ENCODE assay signal across 11 cellular contexts in genomic region chr2:149039213-149039724, GRCh38. TPM values are rescaled to one million over a fixed set of nuclear protein-coding genes. Genes with fewer than 3 reads are reported as not detected.
A peak's percentile ranks its signal among the peaks of the same experiment; 100 is the strongest.
DNase-seq lines count a peak whose midpoint lies in the region; ATAC-seq, FAIRE-seq and TF ChIP-seq lines count a peak whose summit lies in the region.
"Had no signal": no experiment of that assay in that cellular context is flagged by ENCODE, and none has a peak within 500 bp of the region (broad histone marks: within the 10 kb centered on the region; RNA-seq: fewer than 3 reads in every experiment).

No MANE protein-coding gene starts in this region.

- H3K9me3 Mint-ChIP-seq in naive thymus-derived CD8-positive, alpha-beta T cell, result peaks cover 0 to under 1% (median 0%) of the 10 kb centered on the region in 9 donors

- peak overlapping the region in 7 of 10 donors; percentile 18 to 73 (median 26) for H3K4me3 Mint-ChIP-seq in naive thymus-derived CD8-positive, alpha-beta T cell

- no peak overlapping the region for H3K27ac Mint-ChIP-seq in naive thymus-derived CD8-positive, alpha-beta T cell

- H3K27me3 Mint-ChIP-seq in naive thymus-derived CD8-positive, alpha-beta T cell, result peaks cover 29 to 70% (median 43%) of the 10 kb centered on the region in 5 donors

- H3K36me3 ChIP-seq in bronchial epithelial cell (ENCODE audit: control insufficient read depth, insufficient read depth, low read length), result no peaks in the 10 kb centered on the region

- H3K4me1 Mint-ChIP-seq in naive thymus-derived CD8-positive, alpha-beta T cell, result peaks cover 0 to 5% (median 2%) of the 10 kb centered on the region in 4 donors

- DNase-seq in AG09309 (ENCODE audit: low read depth) (no peak), bronchial epithelial cell (ENCODE audit: low read depth) (no peak), kidney tubule cell (ENCODE audit: low spot score) (no peak), D341Med (ENCODE audit: low spot score) (no peak)
- DNase-seq in naive thymus-derived CD8-positive, alpha-beta T cell, result no peak
- DNase-seq in stimulated activated naive CD4-positive, alpha-beta T cell treated with Interleukin-2 at 50 U/mL for 16 hours (lab: John Stamatoyannopoulos, UW), result no peak
- DNase-seq: central memory CD4-positive, alpha-beta T cell; stimulated activated CD4-positive, alpha-beta T cell treated with anti-CD3 and anti-CD28 coated beads, Interleukin-12 subunit alpha, Interleukin-12 subunit beta, amount 100 ng/mL, for 4 hours had no signal

- FAIRE-seq in bronchial epithelial cell (lab: Jason Lieb, UNC), result no peak

- peak; percentile 4 for ATAC-seq in HG02571 (IDR thresholded peaks at IDR 0.05; ENCODE audit: unreplicated experiment)
- ATAC-seq in naive thymus-derived CD8-positive, alpha-beta T cell, result no peak
- ATAC-seq in GM18909 (IDR thresholded peaks at IDR 0.05; ENCODE audit: poor library complexity, unreplicated experiment), result no peak

- no peaks in the 10 kb centered on the region for H3K27me3 ChIP-seq in bronchial epithelial cell (ENCODE audit: control insufficient read depth, insufficient read depth, low read length)

- no peaks in the 10 kb centered on the region for H3K36me3 Mint-ChIP-seq in naive thymus-derived CD8-positive, alpha-beta T cell

- POLR2A ChIA-PET in naive thymus-derived CD8-positive, alpha-beta T cell (lab: Charles Lee), result no interaction called here

- TF ChIP-seq CTCF in AG09309 (IDR thresholded peaks at IDR 0.05; ENCODE audit: control insufficient read depth, insufficient read depth, low read depth, low read length, missing control alignments), result no peak
- no peak for TF ChIP-seq CTCF in bronchial epithelial cell (IDR thresholded peaks at IDR 0.05; ENCODE audit: insufficient read depth, low read length, severe bottlenecking)

- peak overlapping the region; percentile 58 for H3K4me3 ChIP-seq in AG09309 (ENCODE audit: control insufficient read depth, low read depth, low read length)
- H3K4me3 ChIP-seq in bronchial epithelial cell (ENCODE audit: low read depth, low read length), result peak overlapping the region; percentile 53

RNA-seq across cellular contexts. Expression of gene LYPD6B, which starts 0.8 kb away (rescaled TPM):
- total RNA-seq in bronchial epithelial cell, result 14.7 and 34.2 TPM in 2 replicates
- not detected for total RNA-seq in naive thymus-derived CD8-positive, alpha-beta T cell
- not detected for polyA plus RNA-seq in naive thymus-derived CD8-positive, alpha-beta T cell
- total RNA-seq: subcutaneous adipose tissue had no signal

Comparison
In these comparisons a context has a peak if more than half of its experiments do, and no peak if none do; other contexts are left out.
1. RNA of gene LYPD6B, which starts 0.8 kb away (total RNA-seq): 14.7 to 34.2 TPM in bronchial epithelial cell; not detected in naive thymus-derived CD8-positive, alpha-beta T cell; every median in the first group is over 10 times any median in the second.